In the genomic region with DNA sequence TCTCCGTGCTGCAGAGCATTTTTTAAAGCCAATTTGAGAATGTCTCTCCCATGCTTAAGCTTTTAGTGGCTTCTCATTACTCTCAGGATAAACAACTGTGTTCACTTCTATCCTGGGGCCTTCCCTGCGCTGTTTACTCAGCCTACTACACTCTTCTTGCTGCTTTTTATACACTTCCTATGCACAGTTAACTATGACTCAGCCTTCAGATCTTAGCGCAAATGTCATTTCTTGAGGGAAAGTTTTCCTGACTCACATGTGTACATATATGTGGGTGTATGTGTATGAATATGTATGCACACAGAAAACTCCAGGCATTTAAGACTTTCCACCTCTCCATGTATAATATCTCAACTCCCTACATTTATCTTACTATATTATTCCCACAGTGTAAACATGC, we compare ENCODE assay signal across 9 cellular contexts. TPM values are rescaled to one million over a fixed set of nuclear protein-coding genes. Genes with fewer than 3 reads are reported as not detected.
DNase-seq lines count a peak whose midpoint lies in the region; ATAC-seq and TF ChIP-seq lines count a peak whose summit lies in the region.
"Had no signal": no experiment of that assay in that cellular context is flagged by ENCODE, and none has a peak within 500 bp of the region (broad histone marks: within the 10 kb centered on the region; RNA-seq: fewer than 3 reads in every experiment).

No MANE protein-coding gene starts in this region.

- H3K9me3 Mint-ChIP-seq in T-helper 1 cell treated with Interleukin-12 subunit alpha and Interleukin-12 subunit beta and Interleukin-4 antibody, amounts not matched to agents 30 μg/mL and 1 μg/mL, for 36 hours = no peaks in the 10 kb centered on the region
- H3K9me3 Mint-ChIP-seq in H9 = no peaks in the 10 kb centered on the region

- H3K4me1 ChIP-seq in H9 (ENCODE audit: insufficient read depth, low read length) = no peaks in the 10 kb centered on the region; the same call in 1 of the 2 replicates

- no peak overlapping the region for H4K5ac ChIP-seq in H9 (ENCODE audit: insufficient read length, low read depth, low read length)

- H4K91ac ChIP-seq in H9 (ENCODE audit: insufficient read length, low read depth, low read length) = no peak overlapping the region

- CTCF ChIA-PET in BJ (lab: Yijun Ruan, JAX) = no interaction called here

- H3K36me3 ChIP-seq in BJ (ENCODE audit: control insufficient read depth, insufficient read depth, low read length) = no peaks in the 10 kb centered on the region
- H3K36me3 ChIP-seq: cardiac muscle cell had no signal

- no peaks in the 10 kb centered on the region for H4K20me1 ChIP-seq in H9 (ENCODE audit: control insufficient read depth, insufficient read depth, insufficient read length)

- H3K4me2 ChIP-seq in H9 (ENCODE audit: insufficient read depth, insufficient read length, low read length) = no peak overlapping the region

- no CpG with 5 or more reads among the region's 3 CpGs for WGBS in H9 (ENCODE audit: extremely low coverage, insufficient read length, low lambda C conversion rate)

- no peak overlapping the region for H3K56ac ChIP-seq in H9 (ENCODE audit: insufficient read length, low read depth, low read length)

- ATAC-seq in GM21786 (IDR thresholded peaks at IDR 0.05; ENCODE audit: unreplicated experiment) (peak; percentile 56), HG03457 (IDR thresholded peaks at IDR 0.05; ENCODE audit: unreplicated experiment) (no peak), HG03025 (IDR thresholded peaks at IDR 0.05; ENCODE audit: low FRiP score, unreplicated experiment) (no peak)

- H3K4me1 Mint-ChIP-seq in T-helper 1 cell treated with Interleukin-12 subunit alpha and Interleukin-12 subunit beta and Interleukin-4 antibody, amounts not matched to agents 30 μg/mL and 1 μg/mL, for 36 hours (ENCODE audit: low read depth) = peaks cover 23% of the 10 kb centered on the region
- H3K4me1 Mint-ChIP-seq in H9 = peaks cover 4% of the 10 kb centered on the region in 2 experiments; a peak in 2 of 4 replicates

- H2BK120ac ChIP-seq in H9 (ENCODE audit: low read depth, low read length, poor library complexity, severe bottlenecking) = no peak overlapping the region

- H3K23ac ChIP-seq in H9 (ENCODE audit: insufficient read length, low read depth, low read length) = no peak overlapping the region

- no peak overlapping the region for H2BK12ac ChIP-seq in H9 (ENCODE audit: insufficient read length, low read depth, low read length)

- no peak overlapping the region for H2BK15ac ChIP-seq in H9 (ENCODE audit: low read depth, low read length)

- H3T11ph ChIP-seq in H9 (ENCODE audit: low read length) = no peak overlapping the region

- H3K4ac ChIP-seq in H9 (ENCODE audit: low read depth, low read length) = no peak overlapping the region

- H3K4me3 ChIP-seq in BJ (ENCODE audit: low read depth, low read length) = no peak overlapping the region
- H3K4me3 ChIP-seq in fibroblast of villous mesenchyme (ENCODE audit: low read depth, low read length) = no peak overlapping the region
- H3K4me3 ChIP-seq: cardiac muscle cell had no signal

- no peak overlapping the region for H3K9ac ChIP-seq in H9 (ENCODE audit: extremely low read depth, insufficient read length, low read length)

- H2AK5ac ChIP-seq in H9 (ENCODE audit: insufficient read length, low read length) = no peak overlapping the region

- H3K36me3 Mint-ChIP-seq in T-helper 1 cell treated with Interleukin-12 subunit alpha and Interleukin-12 subunit beta and Interleukin-4 antibody, amounts not matched to agents 30 μg/mL and 1 μg/mL, for 36 hours (ENCODE audit: low read depth) = no peaks in the 10 kb centered on the region
- H3K36me3 Mint-ChIP-seq in H9 (ENCODE audit: insufficient read depth in 1 of 3, low read depth in 3 of 3) = no peaks in the 10 kb centered on the region

- no peak overlapping the region for H2AFZ ChIP-seq in H9 (ENCODE audit: low read length)

- POLR2A ChIA-PET in BJ (lab: Charles Lee) = no interaction called here

- peaks cover 3% of the 10 kb centered on the region for H3K79me1 ChIP-seq in H9 (ENCODE audit: insufficient read depth, low read depth, low read length, poor library complexity, severe bottlenecking)

- H3K27me3 ChIP-seq in BJ (ENCODE audit: control insufficient read depth, insufficient read depth, low read length) = no peaks in the 10 kb centered on the region
- H3K27me3 ChIP-seq in H9 (ENCODE audit: insufficient read depth, low read length) = no peaks in the 10 kb centered on the region
- H3K27me3 ChIP-seq: cardiac muscle cell had no signal

- no peak overlapping the region for H3K18ac ChIP-seq in H9 (ENCODE audit: insufficient read length, low read depth, low read length)

- no peak overlapping the region for H2BK20ac ChIP-seq in H9 (ENCODE audit: low read depth, low read length, poor library complexity, severe bottlenecking)

- H3K4me3 Mint-ChIP-seq in T-helper 1 cell treated with Interleukin-12 subunit alpha and Interleukin-12 subunit beta and Interleukin-4 antibody, amounts not matched to agents 30 μg/mL and 1 μg/mL, for 36 hours = no peak overlapping the region
- no peak overlapping the region for H3K4me3 Mint-ChIP-seq in H9

- H3K23me2 ChIP-seq in H9 (ENCODE audit: insufficient read length, low read depth, low read length, poor library complexity, severe bottlenecking) = no peaks in the 10 kb centered on the region

- no peak overlapping the region for H2BK5ac ChIP-seq in H9 (ENCODE audit: insufficient read length, low read length)

- no peak overlapping the region for H4K8ac ChIP-seq in H9 (replicated peaks; ENCODE audit: insufficient read length, low read depth, low read length)

- no peak overlapping the region for H3K27ac ChIP-seq in H9 (ENCODE audit: insufficient read length, low read depth, low read length)
- H3K27ac ChIP-seq: cardiac muscle cell had no signal

- no peak overlapping the region for H3K14ac ChIP-seq in H9 (ENCODE audit: insufficient read depth, low read length)

- H3K27me3 Mint-ChIP-seq in T-helper 1 cell treated with Interleukin-12 subunit alpha and Interleukin-12 subunit beta and Interleukin-4 antibody, amounts not matched to agents 30 μg/mL and 1 μg/mL, for 36 hours (ENCODE audit: low read depth) = no peaks in the 10 kb centered on the region
- no peaks in the 10 kb centered on the region for H3K27me3 Mint-ChIP-seq in H9 (ENCODE audit: low read depth)

- peak overlapping the region; percentile 62 for H3K27ac Mint-ChIP-seq in T-helper 1 cell treated with Interleukin-12 subunit alpha and Interleukin-12 subunit beta and Interleukin-4 antibody, amounts not matched to agents 30 μg/mL and 1 μg/mL, for 36 hours
- H3K27ac Mint-ChIP-seq in H9 = peak overlapping the region in 1 of 3 experiments; percentile 1; a peak in 1 of 7 replicates

- H3K9me3 ChIP-seq in H9 (ENCODE audit: control insufficient read depth, low read depth, low read length) = no peaks in the 10 kb centered on the region

- DNase-seq in BJ (ENCODE audit: low read depth) (peak; percentile 33), fibroblast of villous mesenchyme (ENCODE audit: low read depth) (peak; percentile 85), H9 (no peak)
- no peak for DNase-seq in activated effector memory CD4-positive, alpha-beta T cell treated with anti-CD3 and anti-CD28 coated beads, Interleukin-2, amount 50 U/mL, for 16 hours

- no peak for TF ChIP-seq CTCF in BJ (IDR thresholded peaks at IDR 0.05; ENCODE audit: insufficient read depth, low read depth, low read length)
- TF ChIP-seq CTCF in fibroblast of villous mesenchyme (IDR thresholded peaks at IDR 0.05; ENCODE audit: insufficient read depth, low read depth, low read length) = no peak
- TF ChIP-seq CTCF in H9 (conservative IDR thresholded peaks at IDR 0.05) = no peak

- H3K79me2 ChIP-seq in H9 (ENCODE audit: insufficient read depth, low read length) = peaks cover 10% of the 10 kb centered on the region; the same call in 1 of the 2 replicates

RNA-seq across cellular contexts. Expression of a gene that starts 9.8 kb away (rescaled TPM):
- 15.5 and 31.8 TPM in 2 replicates for polyA plus RNA-seq in BJ (2011; rRNA removed)
- polyA minus RNA-seq in BJ (2011; rRNA and poly(A)+ RNA removed) = 8.1 and 10.3 TPM in 2 replicates
- total RNA-seq in fibroblast of villous mesenchyme (44.5 and 47.1 TPM in 2 replicates), H9 (2021) (42.5 and 43.0 TPM in 2 replicates)

RNA-seq across cellular contexts. Expression of a gene that starts 10.0 kb away (rescaled TPM):
- 1.2 and 1.3 TPM in 2 replicates for polyA plus RNA-seq in BJ (2011; rRNA removed)
- 1.1 and 1.2 TPM in 2 replicates for polyA minus RNA-seq in BJ (2011; rRNA and poly(A)+ RNA removed)
- total RNA-seq in fibroblast of villous mesenchyme (1.7 and 4.2 TPM in 2 replicates), H9 (2021) (4.5 and 4.7 TPM in 2 replicates)

Comparison
In these comparisons a context has a peak if more than half of its experiments do, and no peak if none do; other contexts are left out.
1. DNase-seq: peak in BJ (single experiment) and fibroblast of villous mesenchyme (single experiment); none in activated effector memory CD4-positive, alpha-beta T cell treated with anti-CD3 and anti-CD28 coated beads, Interleukin-2, amount 50 U/mL, for 16 hours (single experiment) and H9 (single experiment).